8 cellular contexts compared by ENCODE assay signal in the genomic region with DNA sequence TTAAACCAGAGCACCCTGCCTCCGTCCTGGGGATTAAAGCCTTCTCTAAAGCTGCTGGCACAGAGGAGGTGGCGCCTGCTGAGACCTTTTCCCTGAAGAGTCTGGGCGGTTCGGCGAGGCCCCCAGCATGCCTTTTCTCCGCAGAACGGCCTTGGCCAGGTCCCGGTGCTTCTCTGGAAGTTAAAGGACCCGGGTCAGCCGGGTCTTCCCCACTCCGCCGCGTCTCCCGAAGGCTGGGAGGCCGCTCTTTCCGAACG. TPM values are rescaled to one million over a fixed set of nuclear protein-coding genes. Genes with fewer than 3 reads are reported as not detected.
DNase-seq lines count a peak whose midpoint lies in the region; ATAC-seq and TF ChIP-seq lines count a peak whose summit lies in the region.

No MANE protein-coding gene starts in this region.

- no peaks in the 10 kb centered on the region for H3K9me3 ChIP-seq in heart right ventricle

- peak; percentile 24 for ATAC-seq in GM19395 (IDR thresholded peaks at IDR 0.05; ENCODE audit: unreplicated experiment)
- ATAC-seq in heart right ventricle: peak; percentile 6 to 38 (median 22)
- ATAC-seq in HG03520 (IDR thresholded peaks at IDR 0.05; ENCODE audit: unreplicated experiment): no peak

- peaks cover 10 to 41% (median 31%) of the 10 kb centered on the region in 9 donors for H3K4me1 ChIP-seq in heart right ventricle

- peaks cover 21 to 31% (median 27%) of the 10 kb centered on the region in 3 donors for H3K4me1 Mint-ChIP-seq in IgD-negative memory B cell

- 0% methylated on average over 17 of the region's 17 CpGs for WGBS in heart right ventricle, 2 donors

- H3K36me3 Mint-ChIP-seq in IgD-negative memory B cell: peaks cover 2% of the 10 kb centered on the region

- peak overlapping the region; percentile 66 to 99 (median 86) for H3K4me3 ChIP-seq in heart right ventricle

- no peaks in the 10 kb centered on the region for H3K27me3 ChIP-seq in heart right ventricle

- peak overlapping the region; percentile 54 to 98 (median 84) for H3K27ac Mint-ChIP-seq in IgD-negative memory B cell

- intact Hi-C loops in heart right ventricle (cut with DNase I): loop anchor here in 2 of 10 donors (2.0 to 10.0 kb wide), 3 partner anchors 31 to 131 kb away; a partner anchor contains a TSS

- no peaks in the 10 kb centered on the region for H3K27me3 Mint-ChIP-seq in IgD-negative memory B cell

- peak overlapping the region; percentile 95 to 100 (median 98) for H3K4me3 Mint-ChIP-seq in IgD-negative memory B cell

- no peaks in the 10 kb centered on the region for H3K9me3 Mint-ChIP-seq in IgD-negative memory B cell

- no peak for TF ChIP-seq CTCF in heart right ventricle (IDR thresholded peaks at IDR 0.05)

- peaks cover 0 to 54% (median 23%) of the 10 kb centered on the region in 9 donors for H3K36me3 ChIP-seq in heart right ventricle

- DNase-seq in A172 (ENCODE audit: low spot score) (peak; percentile 10), heart right ventricle (peak in 1 of 2 donors; percentile 35), renal cortical epithelial cell (ENCODE audit: low read depth) (peak; percentile 10), occipital lobe (lab: John Stamatoyannopoulos, UW) (no peak)
- peak; percentile 39 for DNase-seq in activated naive CD4-positive, alpha-beta T cell treated with anti-CD3 and anti-CD28 coated beads, Interleukin-2, amount 50 U/mL, for 16 hours

- H3K27ac ChIP-seq in heart right ventricle: peak overlapping the region; percentile 91 to 99 (median 96)

RNA-seq across cellular contexts. Expression of a gene that starts 0.5 kb away (rescaled TPM):
- total RNA-seq in A172 (2014; rRNA removed; shearing (Covaris generic)): 26.6 and 28.6 TPM in 2 replicates
- polyA plus RNA-seq in IgD-negative memory B cell (42.7 TPM), heart right ventricle (10 to 100 TPM; 27.1 to 51.1 TPM)
- total RNA-seq in heart right ventricle (100 to 1,000 TPM in 4 of 10 donors, 10 to 100 TPM in 6; 73.1 to 159 (median 98.7) TPM), renal cortical epithelial cell (34.9 and 47.0 TPM in 2 replicates), occipital lobe (64.6 TPM)

RNA-seq across cellular contexts. Expression of a gene that starts 16.3 kb away (rescaled TPM):
- 48.5 and 50.3 TPM in 2 replicates for total RNA-seq in A172 (2014; rRNA removed; shearing (Covaris generic))
- polyA plus RNA-seq in IgD-negative memory B cell (43.0 TPM), heart right ventricle (10 to 100 TPM; 24.4 to 34.3 TPM)
- total RNA-seq in heart right ventricle (10 to 100 TPM; 39.3 to 86.4 (median 57.4) TPM), renal cortical epithelial cell (57.3 and 86.6 TPM in 2 replicates), occipital lobe (37.9 TPM)

RNA-seq across cellular contexts. Expression of a gene that starts 31.8 kb away (rescaled TPM):
- 124 and 129 TPM in 2 replicates for total RNA-seq in A172 (2014; rRNA removed; shearing (Covaris generic))
- 325 TPM for polyA plus RNA-seq in IgD-negative memory B cell
- 1,000 to 10,000 TPM in 9 of 10 donors, 100 to 1,000 TPM in 1; 894 to 1,717 (median 1,286) TPM for total RNA-seq in heart right ventricle
- polyA plus RNA-seq in heart right ventricle: 1,000 to 10,000 TPM; 1,114 to 1,728 TPM
- total RNA-seq in renal cortical epithelial cell: 48.4 and 71.7 TPM in 2 replicates
- total RNA-seq in occipital lobe: 43.8 TPM

RNA-seq across cellular contexts. Expression of a gene that starts 33.0 kb away (rescaled TPM):
- 36.1 and 39.7 TPM in 2 replicates for total RNA-seq in A172 (2014; rRNA removed; shearing (Covaris generic))
- polyA plus RNA-seq in IgD-negative memory B cell (157 TPM), heart right ventricle (10 to 100 TPM; 30.9 to 76.7 TPM)
- total RNA-seq in heart right ventricle (10 to 100 TPM; 28.0 to 64.3 (median 39.1) TPM), renal cortical epithelial cell (19.4 and 64.5 TPM in 2 replicates), occipital lobe (8.0 TPM)

RNA-seq across cellular contexts. Expression of a gene that starts 50.5 kb away (rescaled TPM):
- 1.1 and 1.5 TPM in 2 replicates for total RNA-seq in A172 (2014; rRNA removed; shearing (Covaris generic))
- polyA plus RNA-seq in IgD-negative memory B cell: 4.9 TPM
- total RNA-seq in heart right ventricle: 1 to 10 TPM in 7 of 10 donors, under 1 TPM in 3; 0.83 to 3.0 (median 1.3) TPM
- polyA plus RNA-seq in heart right ventricle: 1 to 10 TPM; 1.8 to 4.6 TPM
- total RNA-seq in renal cortical epithelial cell: 2.1 and 3.3 TPM in 2 replicates
- 6.4 TPM for total RNA-seq in occipital lobe
